1 cellular context compared by ENCODE assay signal in the genomic region with DNA sequence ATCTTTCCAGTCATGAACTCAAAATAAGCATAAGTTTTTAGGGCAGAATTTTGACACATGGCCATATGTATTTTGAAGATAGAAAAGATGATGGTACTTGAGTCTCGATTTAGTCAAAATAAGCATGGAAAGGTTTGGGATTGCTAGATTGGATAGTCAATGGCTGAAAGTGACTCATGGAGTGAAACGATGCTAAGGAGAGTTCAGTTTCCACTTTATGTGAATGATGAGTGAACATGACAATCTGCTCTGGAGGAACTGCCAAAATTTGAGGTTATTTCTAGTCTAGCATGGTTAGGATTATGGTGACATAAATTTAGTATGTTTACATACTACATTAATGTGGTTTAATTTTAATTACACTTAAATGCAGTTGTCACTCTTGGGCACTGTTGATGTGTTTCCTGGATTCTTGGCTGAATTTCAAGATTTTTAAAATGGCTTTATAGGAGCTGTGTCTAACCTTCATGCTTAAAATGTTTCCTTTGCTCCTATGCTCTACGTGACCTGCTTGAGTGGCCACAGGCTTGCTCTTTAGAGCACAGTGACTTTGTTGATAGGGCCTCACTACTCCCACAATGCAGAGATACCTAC.
TF ChIP-seq lines count a peak whose summit lies in the region.

No MANE protein-coding gene starts in this region.

TF ChIP-seq in A549, 52 proteins besides CTCF, POLR2A, EP300 and RAD21 (continued from another document):
- TF ChIP-seq, protein P1, sequence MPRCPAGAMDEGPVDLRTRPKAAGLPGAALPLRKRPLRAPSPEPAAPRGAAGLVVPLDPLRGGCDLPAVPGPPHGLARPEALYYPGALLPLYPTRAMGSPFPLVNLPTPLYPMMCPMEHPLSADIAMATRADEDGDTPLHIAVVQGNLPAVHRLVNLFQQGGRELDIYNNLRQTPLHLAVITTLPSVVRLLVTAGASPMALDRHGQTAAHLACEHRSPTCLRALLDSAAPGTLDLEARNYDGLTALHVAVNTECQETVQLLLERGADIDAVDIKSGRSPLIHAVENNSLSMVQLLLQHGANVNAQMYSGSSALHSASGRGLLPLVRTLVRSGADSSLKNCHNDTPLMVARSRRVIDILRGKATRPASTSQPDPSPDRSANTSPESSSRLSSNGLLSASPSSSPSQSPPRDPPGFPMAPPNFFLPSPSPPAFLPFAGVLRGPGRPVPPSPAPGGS (IDR thresholded peaks at IDR 0.05) = 0 out of 3 replicates have a peak, but pooled peaks have one; percentile 34
- peak; percentile 81 for TF ChIP-seq TFCP2L1 (CRISPR knock-in tag; IDR thresholded peaks at IDR 0.05)
TF ChIP-seq in A549: peak in this region for 12.
